ENCODE assay signal across 21 cellular contexts in the genomic region with DNA sequence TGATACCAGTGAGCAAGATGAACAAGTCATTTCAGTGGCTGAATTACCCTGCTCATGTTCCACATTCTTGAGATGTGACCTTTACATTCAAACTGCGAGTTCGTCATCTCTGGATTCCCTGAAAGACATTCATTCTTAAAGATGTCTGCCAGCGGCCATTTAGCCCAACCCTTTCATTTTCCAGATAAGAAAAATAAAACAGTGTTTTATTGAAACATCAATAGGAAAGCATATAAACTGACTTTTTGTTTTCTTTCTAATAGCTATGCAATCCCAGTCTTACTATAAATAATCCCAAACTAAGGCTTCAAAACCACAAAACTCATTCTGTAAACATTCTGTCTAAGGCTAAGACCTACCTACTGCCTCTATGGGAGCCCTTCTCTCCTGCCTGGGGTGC.
DNase-seq lines count a peak whose midpoint lies in the region; ATAC-seq and TF ChIP-seq lines count a peak whose summit lies in the region.
"Had no signal": no experiment of that assay in that cellular context is flagged by ENCODE, and none has a peak within 500 bp of the region (broad histone marks: within the 10 kb centered on the region; RNA-seq: fewer than 3 reads in every experiment).

No MANE protein-coding gene starts in this region.

- H3K4me3 ChIP-seq in mammary epithelial cell (replicated peaks in 1 of 3; ENCODE audit: insufficient read depth in 1 of 3, low read depth in 2 of 3, low read length in 3 of 3) (no peak overlapping the region), breast epithelium (no peak overlapping the region), hepatocyte (no peak overlapping the region), testis (no peak overlapping the region)
- no peak overlapping the region for H3K4me3 ChIP-seq in effector memory CD4-positive, alpha-beta T cell (ENCODE audit: insufficient read depth, low read depth, low read length, poor library complexity, severe bottlenecking)
- H3K4me3 ChIP-seq: coronary artery, heart left ventricle, lower lobe of right lung had no signal

- in situ Hi-C loops in mammary epithelial cell (cut with MboI; ENCODE audit: low sequenced_read_pairs in 2 of 2) = no loop called here

- no peak overlapping the region for H3K9ac ChIP-seq in mammary epithelial cell (ENCODE audit: insufficient read depth, low read length)

- H3K9me3 ChIP-seq in mammary epithelial cell (replicated peaks; ENCODE audit: insufficient read depth, low read length) (no peaks in the 10 kb centered on the region), breast epithelium (no peaks in the 10 kb centered on the region), hepatocyte (ENCODE audit: low read depth) (no peaks in the 10 kb centered on the region), testis (no peaks in the 10 kb centered on the region)
- no peaks in the 10 kb centered on the region for H3K9me3 ChIP-seq in effector memory CD4-positive, alpha-beta T cell (ENCODE audit: control insufficient read depth, low read length)
- H3K9me3 ChIP-seq: heart left ventricle, lower lobe of right lung had no signal

- no peak for ATAC-seq in HG03039 (IDR thresholded peaks at IDR 0.05; ENCODE audit: unreplicated experiment)
- ATAC-seq: HCT116; heart left ventricle; lower lobe of right lung; naive thymus-derived CD4-positive, alpha-beta T cell; T-helper 17 cell had no signal

- no peak overlapping the region for H3K27ac ChIP-seq in mammary epithelial cell (ENCODE audit: insufficient read depth, low read depth, low read length)
- H3K27ac ChIP-seq in breast epithelium = no peak overlapping the region
- peak overlapping the region; percentile 38 for H3K27ac ChIP-seq in hepatocyte
- no peak overlapping the region for H3K27ac ChIP-seq in effector memory CD4-positive, alpha-beta T cell (ENCODE audit: insufficient read depth, low read length, poor library complexity, severe bottlenecking)
- H3K27ac ChIP-seq in testis = no peak overlapping the region
- H3K27ac ChIP-seq: 22Rv1, C4-2B, coronary artery, heart left ventricle, lower lobe of right lung had no signal

- H3K79me2 ChIP-seq in mammary epithelial cell (ENCODE audit: insufficient read depth, low read length) (no peaks in the 10 kb centered on the region), hepatocyte (no peaks in the 10 kb centered on the region)

- peaks cover 6% of the 10 kb centered on the region for H3K4me1 ChIP-seq in mammary epithelial cell (ENCODE audit: insufficient read depth, low read length)
- H3K4me1 ChIP-seq in breast epithelium = no peaks in the 10 kb centered on the region
- H3K4me1 ChIP-seq in hepatocyte (ENCODE audit: insufficient read depth) = no peaks in the 10 kb centered on the region
- no peaks in the 10 kb centered on the region for H3K4me1 ChIP-seq in effector memory CD4-positive, alpha-beta T cell (ENCODE audit: control insufficient read depth, insufficient read depth, low read length, poor library complexity, severe bottlenecking)
- H3K4me1 ChIP-seq in testis = no peaks in the 10 kb centered on the region
- H3K4me1 ChIP-seq: lower lobe of right lung had no signal

- WGBS in mammary epithelial cell (ENCODE audit: low coverage, missing lambda C conversion rate) = 26% methylated on average over 3 of the region's 3 CpGs
- WGBS in hepatocyte (ENCODE audit: low lambda C conversion rate, missing lambda C conversion rate) = 41% methylated on average over 3 of the region's 3 CpGs
- 69 to 88% methylated on average over 3 of the region's 3 CpGs for WGBS in testis, 2 donors

- TF ChIP-seq POLR2A in breast epithelium (IDR thresholded peaks at IDR 0.05) (no peak), testis (IDR thresholded peaks at IDR 0.05) (no peak)

- CTCF ChIA-PET in mammary epithelial cell (lab: Charles Lee; ENCODE audit: low non-redundant PET) = no interaction called here

- no peaks in the 10 kb centered on the region for H4K20me1 ChIP-seq in mammary epithelial cell (ENCODE audit: insufficient read depth, low read length)
- H4K20me1 ChIP-seq in hepatocyte (ENCODE audit: insufficient read depth, poor library complexity, severe bottlenecking) = no peaks in the 10 kb centered on the region

- intact Hi-C loops in mammary epithelial cell (cut with micrococcal nuclease) (no loop called here), breast epithelium (cut with DNase I; ENCODE audit: low total_unique reads) (no loop called here), testis (cut with DNase I; ENCODE audit: low total_unique reads) (no loop called here)

- TF ChIP-seq CTCF in mammary epithelial cell (conservative IDR thresholded peaks at IDR 0.05 in 1 of 2, IDR thresholded peaks at IDR 0.05 in 1 of 2; ENCODE audit: extremely low read depth in 1 of 2, insufficient read depth in 1 of 2, low read depth in 1 of 2, low read length in 2 of 2) = no peak
- TF ChIP-seq CTCF in breast epithelium (IDR thresholded peaks at IDR 0.05) = no peak
- TF ChIP-seq CTCF in hepatocyte (IDR thresholded peaks at IDR 0.05; ENCODE audit: poor library complexity) = no peak
- no peak for TF ChIP-seq CTCF in testis (IDR thresholded peaks at IDR 0.05)

- H3K4me2 ChIP-seq in mammary epithelial cell (ENCODE audit: insufficient read depth, low read depth, low read length) (no peak overlapping the region), hepatocyte (no peak overlapping the region)

- no peaks in the 10 kb centered on the region for H3K36me3 ChIP-seq in mammary epithelial cell (ENCODE audit: insufficient read depth, low read length)
- no peaks in the 10 kb centered on the region for H3K36me3 ChIP-seq in breast epithelium
- H3K36me3 ChIP-seq in hepatocyte (replicated peaks; ENCODE audit: insufficient read depth, low read depth) = no peaks in the 10 kb centered on the region
- no peaks in the 10 kb centered on the region for H3K36me3 ChIP-seq in effector memory CD4-positive, alpha-beta T cell (ENCODE audit: control insufficient read depth, insufficient read depth, low read length)
- no peaks in the 10 kb centered on the region for H3K36me3 ChIP-seq in testis (ENCODE audit: low read depth, missing control alignments)
- H3K36me3 ChIP-seq: heart left ventricle, lower lobe of right lung had no signal

- peak; percentile 9 for DNase-seq in mammary epithelial cell
- DNase-seq in breast epithelium (ENCODE audit: low spot score in 2 of 2) = no peak
- peak; percentile 71 for DNase-seq in amniotic stem cell (lab: John Stamatoyannopoulos, UW)
- peak; percentile 38 for DNase-seq in hepatocyte (ENCODE audit: low spot score)
- no peak for DNase-seq in effector memory CD4-positive, alpha-beta T cell
- DNase-seq in testis = no peak
- DNase-seq in superior temporal gyrus (ENCODE audit: extremely low spot score) = no peak
- DNase-seq: activated B cell treated with CpG ODN at 0.5 μM for 24 hours; DMS53; heart left ventricle; lower lobe of right lung; naive thymus-derived CD4-positive, alpha-beta T cell; NCI-H1436 treated with DMSO at 0.1 percent for 48 hours; RPMI8226; small intestine; T-helper 17 cell had no signal

- BruUV-seq in mammary epithelial cell (replicated peaks; lab: Mats Ljungman, UMichigan) = no TSS peak

- dilution Hi-C loops in mammary epithelial cell (cut with HindIII; ENCODE audit: low sequenced_read_pairs) = no loop called here

- H3K27me3 ChIP-seq in mammary epithelial cell (ENCODE audit: insufficient read depth, low read length) = no peaks in the 10 kb centered on the region
- no peaks in the 10 kb centered on the region for H3K27me3 ChIP-seq in breast epithelium
- H3K27me3 ChIP-seq in hepatocyte = no peaks in the 10 kb centered on the region
- H3K27me3 ChIP-seq in effector memory CD4-positive, alpha-beta T cell (replicated peaks; ENCODE audit: control insufficient read depth, insufficient read depth, low read length, poor library complexity, severe bottlenecking) = no peaks in the 10 kb centered on the region
- no peaks in the 10 kb centered on the region for H3K27me3 ChIP-seq in testis
- H3K27me3 ChIP-seq: heart left ventricle had no signal

- no peaks in the 10 kb centered on the region for H3K9me2 ChIP-seq in hepatocyte (replicated peaks; ENCODE audit: insufficient read depth)

- no peak overlapping the region for H2AFZ ChIP-seq in mammary epithelial cell (ENCODE audit: low read depth, low read length)
- H2AFZ ChIP-seq in hepatocyte = no peak overlapping the region

Comparison
In these comparisons a context has a peak if more than half of its experiments do, and no peak if none do; other contexts are left out.
1. DNase-seq: peak in mammary epithelial cell (single experiment), amniotic stem cell (single experiment) and hepatocyte (single experiment); none in breast epithelium (0 of 2), effector memory CD4-positive, alpha-beta T cell (0 of 3), testis (single experiment) and superior temporal gyrus (single experiment).